Comparison of ENCODE assay signal across 18 cellular contexts in the genomic region with DNA sequence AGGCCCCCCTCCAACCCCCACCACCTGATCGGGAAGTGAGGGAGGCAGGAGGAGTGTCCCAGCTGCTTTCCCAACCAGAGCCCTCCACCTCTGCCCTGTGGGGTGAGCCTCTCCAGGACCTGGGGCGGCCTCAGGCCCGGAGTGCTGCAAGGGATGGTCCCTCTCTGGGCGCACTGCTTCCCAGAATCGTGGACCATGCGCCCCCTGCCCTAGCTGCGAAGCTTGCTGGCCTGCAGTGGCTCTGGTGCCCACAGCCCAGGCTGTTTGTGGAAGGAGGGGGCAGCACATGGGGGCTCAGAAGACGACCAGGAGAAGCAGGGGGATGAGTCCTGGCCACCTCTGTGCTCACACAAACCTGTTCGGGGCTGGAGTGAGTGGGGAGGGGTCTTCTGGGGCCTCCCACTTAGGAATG. TPM values are rescaled to one million over a fixed set of nuclear protein-coding genes. Genes with fewer than 3 reads are reported as not detected.
DNase-seq lines count a peak whose midpoint lies in the region; ATAC-seq and TF ChIP-seq lines count a peak whose summit lies in the region.
"Had no signal": no experiment of that assay in that cellular context is flagged by ENCODE, and none has a peak within 500 bp of the region (broad histone marks: within the 10 kb centered on the region; RNA-seq: fewer than 3 reads in every experiment).

No MANE protein-coding gene starts in this region.

- DNase-seq in Right ventricle myocardium superior (no peak), cardiac septum (ENCODE audit: low spot score) (no peak), Panc1 (ENCODE audit: low read depth, low spot score) (no peak), left colon (no peak), type B pancreatic cell (ENCODE audit: extremely low spot score, unreplicated experiment) (no peak), erythroblast (lab: John Stamatoyannopoulos, UW) (no peak), NK-92 (lab: John Stamatoyannopoulos, UW; ENCODE audit: unreplicated experiment) (no peak)
- DNase-seq: NCI-H2081 treated with DMSO at 0.1 percent for 48 hours, NCI-H524 treated with DMSO at 0.1 percent for 48 hours had no signal

- no peaks in the 10 kb centered on the region for H3K9me3 Mint-ChIP-seq in type B pancreatic cell
- H3K9me3 Mint-ChIP-seq: activated T-cell treated with anti-CD3 and anti-CD28 coated beads, Interleukin-2, amount 50 U/mL, for 72 hours; endodermal cell; H9; stimulated activated naive CD8-positive, alpha-beta T cell treated with anti-CD3 and anti-CD28 coated beads, Interleukin-15, amount 100 ng/mL, for 72 hours had no signal

- H3K27me3 ChIP-seq in Panc1 (ENCODE audit: control insufficient read depth, insufficient read depth, low read length), result no peaks in the 10 kb centered on the region
- H3K27me3 ChIP-seq: cardiac muscle cell, left lung, vagina had no signal

- no peaks in the 10 kb centered on the region for H3K27me3 Mint-ChIP-seq in type B pancreatic cell
- H3K27me3 Mint-ChIP-seq: progenitor cell of endocrine pancreas; stimulated activated naive CD8-positive, alpha-beta T cell treated with anti-CD3 and anti-CD28 coated beads, Interleukin-15, amount 100 ng/mL, for 72 hours had no signal

- ATAC-seq in Right ventricle myocardium superior (ENCODE audit: poor library complexity) (peak; percentile 16), Panc1 (peak; percentile 51), left colon (peak; percentile 1), HG02970 (IDR thresholded peaks at IDR 0.05; ENCODE audit: low FRiP score, unreplicated experiment) (no peak)

- H3K4me1 ChIP-seq in Panc1 (ENCODE audit: control insufficient read depth, insufficient read depth, low read length), result no peaks in the 10 kb centered on the region

- BruUV-seq in Panc1 (replicated peaks; lab: Mats Ljungman, UMichigan), result no TSS peak

- H3K27ac Mint-ChIP-seq in type B pancreatic cell, result no peak overlapping the region
- H3K27ac Mint-ChIP-seq: activated T-cell treated with anti-CD3 and anti-CD28 coated beads, Interleukin-2, amount 50 U/mL, for 72 hours; endodermal cell; progenitor cell of endocrine pancreas; stimulated activated naive CD8-positive, alpha-beta T cell treated with anti-CD3 and anti-CD28 coated beads, Interleukin-15, amount 100 ng/mL, for 72 hours had no signal

- peaks cover 3% of the 10 kb centered on the region for H3K4me1 Mint-ChIP-seq in type B pancreatic cell (ENCODE audit: unreplicated experiment)
- H3K4me1 Mint-ChIP-seq: stimulated activated naive CD8-positive, alpha-beta T cell treated with anti-CD3 and anti-CD28 coated beads, Interleukin-15, amount 100 ng/mL, for 72 hours had no signal

- TF ChIP-seq POLR2A in erythroblast (IDR thresholded peaks at IDR 0.05; ENCODE audit: low read length), result no peak

- no peaks in the 10 kb centered on the region for H3K36me3 ChIP-seq in Panc1 (ENCODE audit: control insufficient read depth, insufficient read depth, low read length)
- H3K36me3 ChIP-seq: cardiac muscle cell, vagina had no signal

- no peak overlapping the region for H3K4me3 ChIP-seq in Panc1 (ENCODE audit: low read depth in 2 of 2, low read length in 2 of 2)
- H3K4me3 ChIP-seq: cardiac muscle cell, left lung, vagina had no signal

- TF ChIP-seq CTCF in Panc1 (IDR thresholded peaks at IDR 0.05) (peak; percentile 71), type B pancreatic cell (conservative IDR thresholded peaks at IDR 0.05) (peak; percentile 9)

- H3K36me3 Mint-ChIP-seq in type B pancreatic cell, result no peaks in the 10 kb centered on the region

- in situ Hi-C loops in Panc1 (cut with HindIII; ENCODE audit: low pct_unique_long_range_greater_than_20kb, low sequenced_read_pairs), result no loop called here

- CTCF ChIA-PET in Panc1 (lab: Charles Lee), result interaction anchor here (1.0 to 1.3 kb wide), 3 partner anchors 12 to 172 kb away, joined by 3 to 7 read pairs (median 5); no protein-coding TSS in a partner anchor

- no peaks in the 10 kb centered on the region for H3K9me3 ChIP-seq in Panc1 (ENCODE audit: control insufficient read depth, insufficient read depth, low read depth, low read length)
- H3K9me3 ChIP-seq: left lung, vagina had no signal

- H3K27ac ChIP-seq in Panc1 (ENCODE audit: low read length), result no peak overlapping the region
- H3K27ac ChIP-seq: cardiac muscle cell, left lung, vagina had no signal

- H3K4me3 Mint-ChIP-seq in type B pancreatic cell, result no peak overlapping the region
- H3K4me3 Mint-ChIP-seq: activated T-cell treated with anti-CD3 and anti-CD28 coated beads, Interleukin-2, amount 50 U/mL, for 72 hours; endodermal cell; H9; stimulated activated naive CD8-positive, alpha-beta T cell treated with anti-CD3 and anti-CD28 coated beads, Interleukin-15, amount 100 ng/mL, for 72 hours had no signal

- intact Hi-C loops in Right ventricle myocardium superior (cut with DNase I) (loop anchor here (2.0 kb wide), 1 partner anchor 170 kb away; no protein-coding TSS in a partner anchor), cardiac septum (cut with DNase I) (loop anchor here (1.0 to 10.0 kb wide), 3 partner anchors 105 to 262 kb away; a partner anchor contains a TSS), Panc1 (cut with micrococcal nuclease; ENCODE audit: unreplicated experiment) (loop anchor here (2.0 kb wide), 1 partner anchor 166 kb away; no protein-coding TSS in a partner anchor), left colon (cut with DNase I, micrococcal nuclease) (loop anchor here in 1 of 2 donors (5.0 kb wide), 1 partner anchor 165 kb away; no protein-coding TSS in a partner anchor)

- POLR2A ChIA-PET in Panc1 (lab: Charles Lee), result no interaction called here

RNA-seq across cellular contexts. Expression of a gene that starts 33.6 kb away (rescaled TPM):
- total RNA-seq in Right ventricle myocardium superior, result 16.1 TPM
- total RNA-seq in cardiac septum, result 17.3 TPM
- 41.5 TPM for total RNA-seq in Panc1 (2021; ENCODE audit: unreplicated experiment)
- polyA plus RNA-seq in Panc1 (2012; ENCODE audit: insufficient read length), result 29.2 TPM
- 10 to 100 TPM; 70.1 to 73.2 TPM for total RNA-seq in left colon
- total RNA-seq in type B pancreatic cell (ENCODE audit: low replicate concordance), result 28.7 and 30.1 TPM in 2 replicates
